ENCODE assay signal across 1 cellular context in the genomic region with DNA sequence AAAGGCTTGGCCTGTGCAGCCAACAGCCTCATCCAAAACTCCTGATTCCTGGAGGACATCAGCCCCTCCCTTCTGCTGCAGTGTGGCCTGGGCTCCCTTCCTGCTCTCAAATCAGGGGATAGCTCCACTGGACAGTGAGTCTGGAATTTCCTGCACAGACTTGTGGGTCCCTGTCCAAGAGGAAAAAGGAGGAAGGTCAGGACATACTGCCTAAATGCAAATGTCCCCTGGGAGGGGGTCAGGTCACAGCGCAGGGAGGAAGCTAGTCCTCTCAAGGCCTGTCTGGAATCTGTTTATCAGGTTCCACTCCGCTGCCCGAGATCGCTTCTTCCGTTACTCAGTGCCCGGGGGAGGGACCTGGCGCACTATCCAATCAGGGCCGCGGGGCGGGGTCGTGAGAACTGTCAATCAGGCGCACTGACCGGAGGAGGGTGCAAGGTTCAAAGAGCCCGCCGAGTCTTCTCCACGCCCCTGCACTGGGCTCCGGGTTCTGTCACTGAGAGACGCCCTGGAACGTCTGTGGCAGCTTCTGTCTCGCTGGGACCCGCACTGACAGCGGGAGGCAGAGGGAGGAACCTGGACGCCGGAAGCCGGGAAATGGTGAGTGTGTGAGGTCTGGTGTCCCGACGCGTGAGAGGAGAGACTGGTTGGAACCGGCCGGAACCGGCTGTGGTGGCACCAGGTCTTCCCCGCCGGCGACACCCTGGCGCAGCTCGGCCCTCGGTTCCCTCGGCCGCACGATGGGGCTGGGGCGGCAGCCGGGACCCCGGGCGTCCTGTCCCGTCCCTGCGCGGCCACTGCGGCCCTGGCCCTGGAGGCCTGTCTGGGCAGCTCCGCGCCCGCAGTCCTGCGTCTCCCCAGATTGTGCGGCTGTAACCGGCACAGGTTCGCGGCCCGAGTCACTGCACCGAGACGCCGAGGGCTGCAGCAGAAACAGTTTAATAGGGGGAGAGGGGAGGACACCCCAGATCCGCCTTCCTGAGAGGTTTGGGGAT.
TF ChIP-seq lines count a peak whose summit lies in the region.

A gene (plus strand): TSS at position 404 of the 995 bp plus-strand sequence. CDS start 194 bp downstream, at position 598.

TF ChIP-seq in HepG2, 621 proteins besides CTCF, POLR2A, EP300 and RAD21 (continued from another document and continues in another):
- TF ChIP-seq, protein P1, sequence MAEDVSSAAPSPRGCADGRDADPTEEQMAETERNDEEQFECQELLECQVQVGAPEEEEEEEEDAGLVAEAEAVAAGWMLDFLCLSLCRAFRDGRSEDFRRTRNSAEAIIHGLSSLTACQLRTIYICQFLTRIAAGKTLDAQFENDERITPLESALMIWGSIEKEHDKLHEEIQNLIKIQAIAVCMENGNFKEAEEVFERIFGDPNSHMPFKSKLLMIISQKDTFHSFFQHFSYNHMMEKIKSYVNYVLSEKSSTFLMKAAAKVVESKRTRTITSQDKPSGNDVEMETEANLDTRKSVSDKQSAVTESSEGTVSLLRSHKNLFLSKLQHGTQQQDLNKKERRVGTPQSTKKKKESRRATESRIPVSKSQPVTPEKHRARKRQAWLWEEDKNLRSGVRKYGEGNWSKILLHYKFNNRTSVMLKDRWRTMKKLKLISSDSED (CRISPR knock-in tag; IDR thresholded peaks at IDR 0.05) = no peak
- TF ChIP-seq, protein P2, sequence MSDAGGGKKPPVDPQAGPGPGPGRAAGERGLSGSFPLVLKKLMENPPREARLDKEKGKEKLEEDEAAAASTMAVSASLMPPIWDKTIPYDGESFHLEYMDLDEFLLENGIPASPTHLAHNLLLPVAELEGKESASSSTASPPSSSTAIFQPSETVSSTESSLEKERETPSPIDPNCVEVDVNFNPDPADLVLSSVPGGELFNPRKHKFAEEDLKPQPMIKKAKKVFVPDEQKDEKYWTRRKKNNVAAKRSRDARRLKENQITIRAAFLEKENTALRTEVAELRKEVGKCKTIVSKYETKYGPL (CRISPR knock-in tag; IDR thresholded peaks at IDR 0.05) = no peak
- TF ChIP-seq SP140L (CRISPR knock-in tag; IDR thresholded peaks at IDR 0.05; ENCODE audit: borderline replicate concordance) (no peak), GATAD2A (CRISPR knock-in tag; IDR thresholded peaks at IDR 0.05) (peak; percentile 36), EEA1 (CRISPR knock-in tag; IDR thresholded peaks at IDR 0.05; ENCODE audit: borderline replicate concordance) (no peak), ZNF557 (CRISPR knock-in tag; IDR thresholded peaks at IDR 0.05) (no peak), HNRNPLL (IDR thresholded peaks at IDR 0.05; ENCODE audit: low read depth, low read length, poor library complexity, severe bottlenecking) (peak; percentile 66), GABPB1 (CRISPR knock-in tag; IDR thresholded peaks at IDR 0.05) (peak; percentile 75), ARNT2 (CRISPR knock-in tag; IDR thresholded peaks at IDR 0.05; ENCODE audit: low read depth) (peak; percentile 62; the same call in 1 of the 2 replicates), ZBTB21 (CRISPR knock-in tag; IDR thresholded peaks at IDR 0.05) (no peak), SETDB1 (CRISPR knock-in tag; IDR thresholded peaks at IDR 0.05; ENCODE audit: borderline replicate concordance) (no peak), STAG1 (CRISPR knock-in tag; IDR thresholded peaks at IDR 0.05) (no peak), CENPT (CRISPR knock-in tag; IDR thresholded peaks at IDR 0.05; ENCODE audit: low read depth) (no peak), HNF4G (IDR thresholded peaks at IDR 0.05; ENCODE audit: borderline replicate concordance, low read depth, low read length) (peak; percentile 45), HNF4G (CRISPR knock-in tag; IDR thresholded peaks at IDR 0.05; ENCODE audit: borderline replicate concordance, low read depth) (peak; percentile 8; the same call in 1 of the 2 replicates), ZNF546 (CRISPR knock-in tag; conservative IDR thresholded peaks at IDR 0.05) (0 out of 2 replicates have a peak, but pooled peaks have one; percentile 38), YEATS2 (CRISPR knock-in tag; IDR thresholded peaks at IDR 0.05; ENCODE audit: borderline replicate concordance) (peak; percentile 27; the same call in 1 of the 2 replicates), ZNF644 (CRISPR knock-in tag; IDR thresholded peaks at IDR 0.05; ENCODE audit: low read depth) (no peak), ZC3H4 (CRISPR knock-in tag; IDR thresholded peaks at IDR 0.05; ENCODE audit: borderline replicate concordance) (no peak), TBX2 (CRISPR knock-in tag; IDR thresholded peaks at IDR 0.05; ENCODE audit: borderline replicate concordance) (peak; percentile 62), ZNF337 (CRISPR knock-in tag; IDR thresholded peaks at IDR 0.05; ENCODE audit: borderline replicate concordance, low read depth) (no peak), TCF7L2 (IDR thresholded peaks at IDR 0.05; ENCODE audit: low read depth, low read length) (peak; percentile 54; the same call in 1 of the 2 replicates), MED13 (CRISPR knock-in tag; IDR thresholded peaks at IDR 0.05) (no peak), SOX5 (CRISPR knock-in tag; IDR thresholded peaks at IDR 0.05; ENCODE audit: borderline replicate concordance) (no peak), ZNF7 (CRISPR knock-in tag; IDR thresholded peaks at IDR 0.05) (no peak), RNF2 (conservative IDR thresholded peaks at IDR 0.05; ENCODE audit: low read depth) (no peak), ZNF776 (CRISPR knock-in tag; IDR thresholded peaks at IDR 0.05) (no peak), NFIC (IDR thresholded peaks at IDR 0.05; ENCODE audit: low read length) (no peak), TARDBP (CRISPR knock-in tag; IDR thresholded peaks at IDR 0.05) (peak; percentile 51; the same call in 1 of the 2 replicates), FOXA3 (CRISPR knock-in tag; IDR thresholded peaks at IDR 0.05) (no peak; the same call in 1 of the 2 replicates), DMAP1 (CRISPR knock-in tag; IDR thresholded peaks at IDR 0.05) (0 out of 2 replicates have a peak, but pooled peaks have one; percentile 30), JARID2 (CRISPR knock-in tag; IDR thresholded peaks at IDR 0.05; ENCODE audit: insufficient replicate concordance) (no peak), ZNF430 (CRISPR knock-in tag; IDR thresholded peaks at IDR 0.05) (no peak; the same call in 1 of the 2 replicates), NPAS2 (CRISPR knock-in tag; IDR thresholded peaks at IDR 0.05; ENCODE audit: borderline replicate concordance) (no peak), CHD2 (IDR thresholded peaks at IDR 0.05; ENCODE audit: low read depth, low read length) (0 out of 2 replicates have a peak, but pooled peaks have one; percentile 21), ZNF790 (CRISPR knock-in tag; IDR thresholded peaks at IDR 0.05; ENCODE audit: borderline replicate concordance) (no peak), CAMTA2 (CRISPR knock-in tag; IDR thresholded peaks at IDR 0.05; ENCODE audit: borderline replicate concordance) (no peak; the same call in 1 of the 2 replicates), ZNF350 (CRISPR knock-in tag; IDR thresholded peaks at IDR 0.05; ENCODE audit: borderline replicate concordance, low read depth) (peak; percentile 14; the same call in 1 of the 2 replicates), ZNF773 (CRISPR knock-in tag; IDR thresholded peaks at IDR 0.05; ENCODE audit: borderline replicate concordance) (no peak), ZNF251 (CRISPR knock-in tag; IDR thresholded peaks at IDR 0.05) (0 out of 2 replicates have a peak, but pooled peaks have one; percentile 49), ZNF335 (CRISPR knock-in tag; IDR thresholded peaks at IDR 0.05) (peak; percentile 63), IRF2 (CRISPR knock-in tag; IDR thresholded peaks at IDR 0.05) (no peak), RARA (CRISPR knock-in tag; IDR thresholded peaks at IDR 0.05) (no peak), KAT8 (CRISPR knock-in tag; IDR thresholded peaks at IDR 0.05) (peak; percentile 85)
- TF ChIP-seq, protein P3, sequence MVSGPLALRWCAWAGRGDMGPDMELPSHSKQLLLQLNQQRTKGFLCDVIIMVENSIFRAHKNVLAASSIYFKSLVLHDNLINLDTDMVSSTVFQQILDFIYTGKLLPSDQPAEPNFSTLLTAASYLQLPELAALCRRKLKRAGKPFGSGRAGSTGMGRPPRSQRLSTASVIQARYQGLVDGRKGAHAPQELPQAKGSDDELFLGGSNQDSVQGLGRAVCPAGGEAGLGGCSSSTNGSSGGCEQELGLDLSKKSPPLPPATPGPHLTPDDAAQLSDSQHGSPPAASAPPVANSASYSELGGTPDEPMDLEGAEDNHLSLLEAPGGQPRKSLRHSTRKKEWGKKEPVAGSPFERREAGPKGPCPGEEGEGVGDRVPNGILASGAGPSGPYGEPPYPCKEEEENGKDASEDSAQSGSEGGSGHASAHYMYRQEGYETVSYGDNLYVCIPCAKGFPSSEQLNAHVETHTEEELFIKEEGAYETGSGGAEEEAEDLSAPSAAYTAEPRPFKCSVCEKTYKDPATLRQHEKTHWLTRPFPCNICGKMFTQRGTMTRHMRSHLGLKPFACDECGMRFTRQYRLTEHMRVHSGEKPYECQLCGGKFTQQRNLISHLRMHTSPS (CRISPR knock-in tag; IDR thresholded peaks at IDR 0.05; ENCODE audit: low read depth) = peak; percentile 38; the same call in 1 of the 2 replicates
- TF ChIP-seq, protein P4, sequence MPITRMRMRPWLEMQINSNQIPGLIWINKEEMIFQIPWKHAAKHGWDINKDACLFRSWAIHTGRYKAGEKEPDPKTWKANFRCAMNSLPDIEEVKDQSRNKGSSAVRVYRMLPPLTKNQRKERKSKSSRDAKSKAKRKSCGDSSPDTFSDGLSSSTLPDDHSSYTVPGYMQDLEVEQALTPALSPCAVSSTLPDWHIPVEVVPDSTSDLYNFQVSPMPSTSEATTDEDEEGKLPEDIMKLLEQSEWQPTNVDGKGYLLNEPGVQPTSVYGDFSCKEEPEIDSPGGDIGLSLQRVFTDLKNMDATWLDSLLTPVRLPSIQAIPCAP (CRISPR knock-in tag; IDR thresholded peaks at IDR 0.05; ENCODE audit: low read depth) = no peak
- TF ChIP-seq, protein P5, sequence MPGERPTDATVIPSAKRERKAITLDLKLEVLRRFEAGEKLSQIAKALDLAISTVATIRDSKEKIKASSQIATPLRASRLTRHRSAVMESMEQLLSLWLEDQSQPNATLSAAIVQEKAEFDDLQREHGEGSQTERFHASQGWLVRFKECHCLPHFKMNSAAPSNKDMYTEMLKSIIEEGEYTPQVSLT (CRISPR knock-in tag; IDR thresholded peaks at IDR 0.05; ENCODE audit: borderline replicate concordance, low read depth) = no peak
- TF ChIP-seq, protein P6, sequence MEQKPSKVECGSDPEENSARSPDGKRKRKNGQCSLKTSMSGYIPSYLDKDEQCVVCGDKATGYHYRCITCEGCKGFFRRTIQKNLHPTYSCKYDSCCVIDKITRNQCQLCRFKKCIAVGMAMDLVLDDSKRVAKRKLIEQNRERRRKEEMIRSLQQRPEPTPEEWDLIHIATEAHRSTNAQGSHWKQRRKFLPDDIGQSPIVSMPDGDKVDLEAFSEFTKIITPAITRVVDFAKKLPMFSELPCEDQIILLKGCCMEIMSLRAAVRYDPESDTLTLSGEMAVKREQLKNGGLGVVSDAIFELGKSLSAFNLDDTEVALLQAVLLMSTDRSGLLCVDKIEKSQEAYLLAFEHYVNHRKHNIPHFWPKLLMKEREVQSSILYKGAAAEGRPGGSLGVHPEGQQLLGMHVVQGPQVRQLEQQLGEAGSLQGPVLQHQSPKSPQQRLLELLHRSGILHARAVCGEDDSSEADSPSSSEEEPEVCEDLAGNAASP (CRISPR knock-in tag; IDR thresholded peaks at IDR 0.05; ENCODE audit: borderline replicate concordance) = no peak
- TF ChIP-seq, protein P7, sequence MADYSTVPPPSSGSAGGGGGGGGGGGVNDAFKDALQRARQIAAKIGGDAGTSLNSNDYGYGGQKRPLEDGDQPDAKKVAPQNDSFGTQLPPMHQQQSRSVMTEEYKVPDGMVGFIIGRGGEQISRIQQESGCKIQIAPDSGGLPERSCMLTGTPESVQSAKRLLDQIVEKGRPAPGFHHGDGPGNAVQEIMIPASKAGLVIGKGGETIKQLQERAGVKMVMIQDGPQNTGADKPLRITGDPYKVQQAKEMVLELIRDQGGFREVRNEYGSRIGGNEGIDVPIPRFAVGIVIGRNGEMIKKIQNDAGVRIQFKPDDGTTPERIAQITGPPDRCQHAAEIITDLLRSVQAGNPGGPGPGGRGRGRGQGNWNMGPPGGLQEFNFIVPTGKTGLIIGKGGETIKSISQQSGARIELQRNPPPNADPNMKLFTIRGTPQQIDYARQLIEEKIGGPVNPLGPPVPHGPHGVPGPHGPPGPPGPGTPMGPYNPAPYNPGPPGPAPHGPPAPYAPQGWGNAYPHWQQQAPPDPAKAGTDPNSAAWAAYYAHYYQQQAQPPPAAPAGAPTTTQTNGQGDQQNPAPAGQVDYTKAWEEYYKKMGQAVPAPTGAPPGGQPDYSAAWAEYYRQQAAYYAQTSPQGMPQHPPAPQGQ (CRISPR knock-in tag; IDR thresholded peaks at IDR 0.05; ENCODE audit: borderline replicate concordance) = no peak
- TF ChIP-seq, protein P8, sequence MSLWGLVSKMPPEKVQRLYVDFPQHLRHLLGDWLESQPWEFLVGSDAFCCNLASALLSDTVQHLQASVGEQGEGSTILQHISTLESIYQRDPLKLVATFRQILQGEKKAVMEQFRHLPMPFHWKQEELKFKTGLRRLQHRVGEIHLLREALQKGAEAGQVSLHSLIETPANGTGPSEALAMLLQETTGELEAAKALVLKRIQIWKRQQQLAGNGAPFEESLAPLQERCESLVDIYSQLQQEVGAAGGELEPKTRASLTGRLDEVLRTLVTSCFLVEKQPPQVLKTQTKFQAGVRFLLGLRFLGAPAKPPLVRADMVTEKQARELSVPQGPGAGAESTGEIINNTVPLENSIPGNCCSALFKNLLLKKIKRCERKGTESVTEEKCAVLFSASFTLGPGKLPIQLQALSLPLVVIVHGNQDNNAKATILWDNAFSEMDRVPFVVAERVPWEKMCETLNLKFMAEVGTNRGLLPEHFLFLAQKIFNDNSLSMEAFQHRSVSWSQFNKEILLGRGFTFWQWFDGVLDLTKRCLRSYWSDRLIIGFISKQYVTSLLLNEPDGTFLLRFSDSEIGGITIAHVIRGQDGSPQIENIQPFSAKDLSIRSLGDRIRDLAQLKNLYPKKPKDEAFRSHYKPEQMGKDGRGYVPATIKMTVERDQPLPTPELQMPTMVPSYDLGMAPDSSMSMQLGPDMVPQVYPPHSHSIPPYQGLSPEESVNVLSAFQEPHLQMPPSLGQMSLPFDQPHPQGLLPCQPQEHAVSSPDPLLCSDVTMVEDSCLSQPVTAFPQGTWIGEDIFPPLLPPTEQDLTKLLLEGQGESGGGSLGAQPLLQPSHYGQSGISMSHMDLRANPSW (CRISPR knock-in tag; IDR thresholded peaks at IDR 0.05; ENCODE audit: borderline replicate concordance) = no peak; the same call in 1 of the 2 replicates
- TF ChIP-seq, protein P9, sequence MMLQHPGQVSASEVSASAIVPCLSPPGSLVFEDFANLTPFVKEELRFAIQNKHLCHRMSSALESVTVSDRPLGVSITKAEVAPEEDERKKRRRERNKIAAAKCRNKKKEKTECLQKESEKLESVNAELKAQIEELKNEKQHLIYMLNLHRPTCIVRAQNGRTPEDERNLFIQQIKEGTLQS (CRISPR knock-in tag; IDR thresholded peaks at IDR 0.05) = no peak
- TF ChIP-seq, protein P10, sequence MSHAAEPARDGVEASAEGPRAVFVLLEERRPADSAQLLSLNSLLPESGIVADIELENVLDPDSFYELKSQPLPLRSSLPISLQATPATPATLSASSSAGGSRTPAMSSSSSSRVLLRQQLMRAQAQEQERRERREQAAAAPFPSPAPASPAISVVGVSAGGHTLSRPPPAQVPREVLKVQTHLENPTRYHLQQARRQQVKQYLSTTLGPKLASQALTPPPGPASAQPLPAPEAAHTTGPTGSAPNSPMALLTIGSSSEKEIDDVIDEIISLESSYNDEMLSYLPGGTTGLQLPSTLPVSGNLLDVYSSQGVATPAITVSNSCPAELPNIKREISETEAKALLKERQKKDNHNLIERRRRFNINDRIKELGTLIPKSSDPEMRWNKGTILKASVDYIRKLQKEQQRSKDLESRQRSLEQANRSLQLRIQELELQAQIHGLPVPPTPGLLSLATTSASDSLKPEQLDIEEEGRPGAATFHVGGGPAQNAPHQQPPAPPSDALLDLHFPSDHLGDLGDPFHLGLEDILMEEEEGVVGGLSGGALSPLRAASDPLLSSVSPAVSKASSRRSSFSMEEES (CRISPR knock-in tag; IDR thresholded peaks at IDR 0.05) = peak; percentile 63; the same call in 1 of the 2 replicates
